Comparison of ENCODE assay signal across 8 cellular contexts in the genomic region with DNA sequence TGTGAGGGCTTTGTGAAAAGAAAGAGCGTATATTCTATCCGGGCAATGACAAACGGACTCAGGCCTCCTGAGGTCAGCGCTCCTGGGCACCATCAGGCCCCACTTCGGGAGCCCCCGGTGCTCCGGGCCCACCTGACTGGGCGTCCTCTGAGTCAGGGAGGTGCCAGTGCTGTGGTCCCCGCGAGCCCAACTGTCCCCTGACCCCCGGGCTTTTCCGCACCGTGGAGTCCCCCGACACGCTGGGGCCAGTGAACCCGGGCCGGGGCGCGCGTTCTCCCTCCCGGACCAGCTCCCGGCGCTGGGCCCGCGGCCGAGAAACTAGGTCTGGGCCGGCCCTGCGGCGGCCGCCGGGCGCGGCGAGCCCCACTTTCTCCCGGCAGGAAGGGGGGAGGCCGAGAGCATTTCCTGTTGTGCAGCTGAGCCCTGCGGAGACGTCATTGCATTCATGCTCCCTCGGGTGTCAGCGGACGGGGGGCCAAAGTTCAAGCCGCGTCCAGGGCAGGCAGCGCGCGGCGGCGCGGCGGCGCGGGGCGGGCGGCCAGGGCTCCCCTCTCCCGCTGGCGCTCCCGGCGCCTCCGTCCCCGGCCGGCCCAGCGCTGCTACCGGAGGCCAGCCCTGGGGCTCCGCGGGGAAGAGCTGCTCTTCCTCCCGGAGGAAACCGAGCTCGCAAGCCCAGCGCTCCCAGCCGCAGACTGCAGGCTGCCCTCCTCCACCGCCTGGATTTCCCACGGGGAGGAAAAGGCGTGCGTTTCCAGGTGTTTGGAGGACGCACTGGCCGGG. TPM values are rescaled to one million over a fixed set of nuclear protein-coding genes. Genes with fewer than 3 reads are reported as not detected.
A peak's percentile ranks its signal among the peaks of the same experiment; 100 is the strongest.
DNase-seq lines count a peak whose midpoint lies in the region; ATAC-seq lines count a peak whose summit lies in the region.

No MANE protein-coding gene starts in this region.

- H3K9me3 ChIP-seq in esophagus (ENCODE audit: control insufficient read depth in 2 of 2, insufficient read depth in 1 of 2, low read depth in 1 of 2, low read length in 1 of 2) (no peaks in the 10 kb centered on the region), mucosa of rectum (ENCODE audit: control insufficient read depth in 2 of 2, low read length in 2 of 2) (no peaks in the 10 kb centered on the region)

- peak overlapping the region; percentile 79 to 97 for H3K9ac ChIP-seq in mucosa of rectum (ENCODE audit: low read depth in 1 of 2, low read length in 2 of 2)

- H3K4me1 ChIP-seq in esophagus (ENCODE audit: control insufficient read depth in 2 of 2, insufficient read depth in 2 of 2, low read length in 1 of 2) (no peaks in the 10 kb centered on the region), mucosa of rectum (ENCODE audit: control insufficient read depth in 2 of 2, insufficient read depth in 2 of 2, low read length in 2 of 2) (no peaks in the 10 kb centered on the region)

- 1 to 3% methylated on average over 60 to 76 of the region's 76 CpGs for WGBS in esophagus, 2 donors

- H3K27me3 ChIP-seq in esophagus (ENCODE audit: control insufficient read depth in 1 of 2, insufficient read depth in 2 of 2, low read length in 2 of 2) (no peaks in the 10 kb centered on the region), mucosa of rectum (ENCODE audit: control insufficient read depth in 2 of 2, insufficient read depth in 2 of 2, low read length in 2 of 2) (no peaks in the 10 kb centered on the region)

- H3K4me3 ChIP-seq in esophagus (ENCODE audit: low read depth in 1 of 2, low read length in 2 of 2) (peak overlapping the region; percentile 60 to 82), mucosa of rectum (ENCODE audit: low read length in 2 of 2) (peak overlapping the region; percentile 79 to 85)

- H3K27ac ChIP-seq in esophagus (ENCODE audit: low read depth in 2 of 2, low read length in 1 of 2) (peak overlapping the region; percentile 91 to 92), mucosa of rectum (ENCODE audit: low read depth in 2 of 2, low read length in 2 of 2) (peak overlapping the region; percentile 87 to 90)

- peak; percentile 52 for DNase-seq in NCI-H748 (lab: John Stamatoyannopoulos, UW; ENCODE audit: unreplicated experiment)
- no peak for DNase-seq in NCI-H748 treated with DMSO at 0.1 percent for 48 hours (lab: John Stamatoyannopoulos, UW)
- peak; percentile 43 to 86 for DNase-seq in NCI-H526 (lab: John Stamatoyannopoulos, UW)
- peak; percentile 75 to 76 for DNase-seq in activated T-cell treated with anti-CD3 and anti-CD28 coated beads, Interleukin-2, amount 50 U/mL, for 48 hours
- peak; percentile 62 to 90 (median 79) for DNase-seq in stimulated activated naive CD4-positive, alpha-beta T cell (lab: John Stamatoyannopoulos, UW)

- H3K36me3 ChIP-seq in esophagus (ENCODE audit: control insufficient read depth in 2 of 2, insufficient read depth in 2 of 2, low read length in 1 of 2): no peaks in the 10 kb centered on the region
- H3K36me3 ChIP-seq in mucosa of rectum (ENCODE audit: control insufficient read depth in 2 of 2, insufficient read depth in 2 of 2, low read length in 2 of 2): no peaks in the 10 kb centered on the region

- peak; percentile 97 for ATAC-seq in HG02798 (IDR thresholded peaks at IDR 0.05; ENCODE audit: poor library complexity, unreplicated experiment)

RNA-seq across cellular contexts. Expression of a gene that starts 18.3 kb away (rescaled TPM):
- polyA plus RNA-seq in esophagus: 1 to 10 TPM; 3.0 to 4.8 TPM
